9 cellular contexts compared by ENCODE assay signal in the genomic region with DNA sequence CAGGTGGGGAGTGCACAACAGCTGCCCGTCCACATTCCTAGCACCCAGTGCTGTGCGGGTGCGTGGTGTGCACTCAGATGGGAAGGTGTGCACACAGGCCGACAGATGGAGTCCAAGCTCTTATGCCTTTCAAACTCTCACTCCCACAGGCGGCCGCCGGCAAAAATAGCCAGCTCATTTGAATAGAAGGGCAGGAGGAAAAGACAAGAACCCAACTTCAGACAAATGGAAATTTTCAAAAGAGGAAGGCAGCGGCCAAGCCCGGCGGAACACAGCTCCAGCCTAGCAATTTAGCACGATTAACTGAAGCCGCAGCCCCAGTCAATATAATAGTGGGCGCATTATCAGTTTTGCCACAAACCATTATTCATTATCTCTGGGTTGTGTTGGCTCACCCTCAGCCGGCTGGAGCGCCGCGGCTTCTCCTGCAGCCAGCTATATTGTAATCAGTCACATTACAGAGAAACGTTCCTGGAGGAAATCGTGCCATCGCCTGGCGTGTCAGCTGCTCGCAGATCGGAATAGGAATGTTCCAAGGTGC.
DNase-seq lines count a peak whose midpoint lies in the region; ATAC-seq and TF ChIP-seq lines count a peak whose summit lies in the region.
"Had no signal": no experiment of that assay in that cellular context is flagged by ENCODE, and none has a peak within 500 bp of the region (broad histone marks: within the 10 kb centered on the region; RNA-seq: fewer than 3 reads in every experiment).

No MANE protein-coding gene starts in this region.

- H3K4me1 Mint-ChIP-seq in stimulated activated naive B cell treated with anti-CD40 and anti-IgM and Interleukin-4, amounts not matched to agents 10 μg/mL and 1 μg/mL and 100 μg/mL, for 72 hours, result peaks cover 20 to 34% of the 10 kb centered on the region in 2 donors
- no peaks in the 10 kb centered on the region for H3K4me1 Mint-ChIP-seq in activated naive CD4-positive, alpha-beta T cell treated with anti-CD3 and anti-CD28 coated beads, Interleukin-2, amount 10 ng/mL, durations not matched to agents 7 days and 5 days

- H3K27me3 ChIP-seq in dorsolateral prefrontal cortex (peaks cover 0 to 5% (median 0%) of the 10 kb centered on the region in 45 donors), esophagus muscularis mucosa (peaks cover 0 to 44% (median 0%) of the 10 kb centered on the region in 4 donors)

- ATAC-seq in stimulated activated naive B cell treated with anti-CD40 and anti-IgM and Interleukin-4, amounts not matched to agents 10 μg/mL and 1 μg/mL and 100 μg/mL, for 72 hours (replicated peaks), result peak; percentile 91
- ATAC-seq in HG02623 (IDR thresholded peaks at IDR 0.05; ENCODE audit: unreplicated experiment), result no peak
- ATAC-seq: PC-3 had no signal

- TF ChIP-seq EP300 in esophagus muscularis mucosa (IDR thresholded peaks at IDR 0.05), result no peak

- peaks cover 0 to 12% (median 5%) of the 10 kb centered on the region in 4 donors for H3K4me1 ChIP-seq in esophagus muscularis mucosa

- intact Hi-C loops in dorsolateral prefrontal cortex (cut with DNase I) (no loop called here), esophagus muscularis mucosa (cut with DNase I) (no loop called here)

- no peaks in the 10 kb centered on the region for H3K36me3 ChIP-seq in esophagus muscularis mucosa

- 43% methylated on average over 23 of the region's 23 CpGs for WGBS in esophagus muscularis mucosa

- peaks cover 24 to 32% of the 10 kb centered on the region in 2 donors for H3K27me3 Mint-ChIP-seq in stimulated activated naive B cell treated with anti-CD40 and anti-IgM and Interleukin-4, amounts not matched to agents 10 μg/mL and 1 μg/mL and 100 μg/mL, for 72 hours
- H3K27me3 Mint-ChIP-seq in activated naive CD4-positive, alpha-beta T cell treated with anti-CD3 and anti-CD28 coated beads, Interleukin-2, amount 10 ng/mL, durations not matched to agents 7 days and 5 days, result peaks cover 57% of the 10 kb centered on the region

- no peak for TF ChIP-seq POLR2A in esophagus muscularis mucosa (IDR thresholded peaks at IDR 0.05; ENCODE audit: low read depth)

- H3K4me3 Mint-ChIP-seq in stimulated activated naive B cell treated with anti-CD40 and anti-IgM and Interleukin-4, amounts not matched to agents 10 μg/mL and 1 μg/mL and 100 μg/mL, for 72 hours, result peak overlapping the region; percentile 71
- no peak overlapping the region for H3K4me3 Mint-ChIP-seq in activated naive CD4-positive, alpha-beta T cell treated with anti-CD3 and anti-CD28 coated beads, Interleukin-2, amount 10 ng/mL, durations not matched to agents 7 days and 5 days

- peaks cover under 1 to 3% of the 10 kb centered on the region in 2 donors for H3K36me3 Mint-ChIP-seq in stimulated activated naive B cell treated with anti-CD40 and anti-IgM and Interleukin-4, amounts not matched to agents 10 μg/mL and 1 μg/mL and 100 μg/mL, for 72 hours
- H3K36me3 Mint-ChIP-seq in activated naive CD4-positive, alpha-beta T cell treated with anti-CD3 and anti-CD28 coated beads, Interleukin-2, amount 10 ng/mL, durations not matched to agents 7 days and 5 days, result no peaks in the 10 kb centered on the region

- peaks cover 2% of the 10 kb centered on the region in 2 donors for H3K9me3 Mint-ChIP-seq in stimulated activated naive B cell treated with anti-CD40 and anti-IgM and Interleukin-4, amounts not matched to agents 10 μg/mL and 1 μg/mL and 100 μg/mL, for 72 hours
- peaks cover 2% of the 10 kb centered on the region for H3K9me3 Mint-ChIP-seq in activated naive CD4-positive, alpha-beta T cell treated with anti-CD3 and anti-CD28 coated beads, Interleukin-2, amount 10 ng/mL, durations not matched to agents 7 days and 5 days

- no peak overlapping the region for H3K27ac Mint-ChIP-seq in stimulated activated naive B cell treated with anti-CD40 and anti-IgM and Interleukin-4, amounts not matched to agents 10 μg/mL and 1 μg/mL and 100 μg/mL, for 72 hours
- no peak overlapping the region for H3K27ac Mint-ChIP-seq in activated naive CD4-positive, alpha-beta T cell treated with anti-CD3 and anti-CD28 coated beads, Interleukin-2, amount 10 ng/mL, durations not matched to agents 7 days and 5 days

- CTCF ChIA-PET in activated naive CD4-positive, alpha-beta T cell treated with anti-CD3 and anti-CD28 coated beads, Interleukin-2, amount 10 ng/mL, durations not matched to agents 7 days and 5 days (lab: Charles Lee), result interaction anchor here (0.8 to 2.4 kb wide), 4 partner anchors 19 to 170 kb away, joined by 3 to 8 read pairs (median 5); a partner anchor contains a TSS

- H3K4me3 ChIP-seq in dorsolateral prefrontal cortex (peak overlapping the region in 45 of 59 donors; percentile 1 to 53 (median 25)), esophagus muscularis mucosa (no peak overlapping the region)

- H3K9me3 ChIP-seq in esophagus muscularis mucosa, result peaks cover 0 to 6% (median 5%) of the 10 kb centered on the region in 4 donors

- H3K27ac ChIP-seq in dorsolateral prefrontal cortex, result peak overlapping the region in 55 of 59 donors; percentile 24 to 91 (median 78)
- H3K27ac ChIP-seq in esophagus muscularis mucosa (replicated peaks in 1 of 4), result no peak overlapping the region

- peak; percentile 81 to 87 for DNase-seq in Kasumi-1 (lab: John Stamatoyannopoulos, UW)
- peak; percentile 93 for DNase-seq in NOMO-1 (lab: John Stamatoyannopoulos, UW; ENCODE audit: unreplicated experiment in 2 of 2)
- peak; percentile 41 to 88 (median 76) for DNase-seq in dorsolateral prefrontal cortex
- peak; percentile 52 for DNase-seq in stimulated activated naive B cell treated with anti-CD40 and anti-IgM and Interleukin-4, amounts not matched to agents 10 μg/mL and 1 μg/mL and 100 μg/mL, for 72 hours
- no peak for DNase-seq in activated naive CD4-positive, alpha-beta T cell treated with anti-CD3 and anti-CD28 coated beads, Interleukin-2, amount 10 ng/mL, durations not matched to agents 7 days and 5 days
- no peak for DNase-seq in esophagus muscularis mucosa (ENCODE audit: extremely low spot score)
- no peak for DNase-seq in central memory CD4-positive, alpha-beta T cell
- DNase-seq: PC-3 had no signal

- TF ChIP-seq CTCF in dorsolateral prefrontal cortex (IDR thresholded peaks at IDR 0.05 in 54 of 56, conservative IDR thresholded peaks at IDR 0.05 in 2 of 56; ENCODE audit: low read depth in 1 of 56, partially characterized antibody in 56 of 56), result peak in 7 of 56 donors; percentile 7 to 21 (median 14)
- no peak for TF ChIP-seq CTCF in esophagus muscularis mucosa (IDR thresholded peaks at IDR 0.05)

Comparison
In these comparisons a context has a peak if more than half of its experiments do, and no peak if none do; other contexts are left out.
1. DNase-seq: peak in Kasumi-1 (2 of 2), NOMO-1 (2 of 2), dorsolateral prefrontal cortex (10 of 10) and stimulated activated naive B cell treated with anti-CD40 and anti-IgM and Interleukin-4, amounts not matched to agents 10 μg/mL and 1 μg/mL and 100 μg/mL, for 72 hours (single experiment); none in activated naive CD4-positive, alpha-beta T cell treated with anti-CD3 and anti-CD28 coated beads, Interleukin-2, amount 10 ng/mL, durations not matched to agents 7 days and 5 days (single experiment), esophagus muscularis mucosa (single experiment) and central memory CD4-positive, alpha-beta T cell (single experiment).
2. H3K27ac ChIP-seq: peak in dorsolateral prefrontal cortex (55 of 59); none in esophagus muscularis mucosa (0 of 4).
3. H3K4me3 ChIP-seq: peak in dorsolateral prefrontal cortex (45 of 59); none in esophagus muscularis mucosa (0 of 4).